12 cellular contexts compared by ENCODE assay signal in the genomic region with DNA sequence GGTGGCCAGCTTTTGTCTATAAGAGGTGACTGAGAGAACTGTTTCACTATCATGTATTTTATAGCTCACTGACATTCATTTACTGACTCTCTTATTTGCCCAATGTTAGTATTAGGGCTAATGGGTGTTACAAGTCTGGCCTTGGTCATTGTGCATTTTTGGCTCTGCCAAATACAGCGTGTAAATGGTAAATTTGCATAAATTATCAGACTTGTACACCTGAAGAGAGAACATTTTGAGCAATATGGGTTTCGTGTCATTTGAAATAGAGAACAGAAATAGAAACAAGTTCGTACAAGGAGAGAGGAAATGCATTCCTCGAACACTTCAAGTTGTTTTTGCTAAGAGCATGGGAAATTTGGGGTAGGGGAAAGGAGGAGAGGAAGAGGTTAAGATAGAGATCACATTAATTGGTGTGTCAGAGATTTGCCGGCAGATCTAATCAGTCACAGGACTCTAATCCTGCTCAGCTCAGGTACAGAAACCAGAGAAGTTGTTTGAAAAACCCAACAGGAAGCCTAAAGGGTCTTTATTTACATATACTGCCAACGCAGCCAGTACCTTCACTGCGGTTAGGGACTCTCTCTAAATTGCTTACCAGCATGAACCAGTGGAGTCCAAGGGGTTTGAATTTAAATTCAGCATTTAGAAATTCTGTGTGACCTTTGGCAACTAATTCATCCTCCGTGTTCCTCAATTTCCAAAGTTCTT.
DNase-seq lines count a peak whose midpoint lies in the region; ATAC-seq, FAIRE-seq and TF ChIP-seq lines count a peak whose summit lies in the region.
"Had no signal": no experiment of that assay in that cellular context is flagged by ENCODE, and none has a peak within 500 bp of the region (broad histone marks: within the 10 kb centered on the region; RNA-seq: fewer than 3 reads in every experiment).

No MANE protein-coding gene starts in this region.

- no peak overlapping the region for H3K4me2 ChIP-seq in neuronal stem cell (ENCODE audit: insufficient read depth, low read length, poor library complexity, severe bottlenecking)

- intact Hi-C loops in kidney (cut with DNase I) = no loop called here

- H3K18ac ChIP-seq in neuronal stem cell (ENCODE audit: low read length) = no peak overlapping the region

- no peaks in the 10 kb centered on the region for H3K79me1 ChIP-seq in neuronal stem cell (ENCODE audit: low read depth, low read length)

- no CpG with 5 or more reads among the region's 8 CpGs for WGBS in neuronal stem cell (ENCODE audit: extremely low coverage in 2 of 2, insufficient read length in 2 of 2, insufficient replicate concordance in 1 of 2), 2 donors

- H3K27ac ChIP-seq in neuronal stem cell (replicated peaks; ENCODE audit: low read length) (no peak overlapping the region), kidney (ENCODE audit: low read depth in 2 of 2, low read length in 2 of 2) (peak overlapping the region in 1 of 2 donors; percentile 11)

- H3K27me3 ChIP-seq in neuronal stem cell (ENCODE audit: control insufficient read depth in 3 of 3, insufficient read depth in 3 of 3, low read depth in 1 of 3, low read length in 3 of 3) = no peaks in the 10 kb centered on the region

- H3K4me3 ChIP-seq in neuronal stem cell (ENCODE audit: low read length in 2 of 2) (no peak overlapping the region), kidney (ENCODE audit: low read length in 2 of 2) (peak overlapping the region in 1 of 2 donors; percentile 9)

- DNase-seq in GM19238 (ENCODE audit: insufficient read length, low spot score) (peak; percentile 16), neuronal stem cell (ENCODE audit: low spot score) (no peak), germinal center (ENCODE audit: low spot score) (no peak), kidney (no peak), NCI-H2081 treated with DMSO at 0.1 percent for 48 hours (lab: John Stamatoyannopoulos, UW) (no peak), HPDE6-E6E7 (ENCODE audit: extremely low spot score) (no peak)
- DNase-seq: anterior cingulate cortex, head of caudate nucleus, NCI-H2081 had no signal

- no peak overlapping the region for H2BK15ac ChIP-seq in neuronal stem cell (ENCODE audit: low read length)

- H3K9me3 ChIP-seq in neuronal stem cell (replicated peaks in 1 of 2; ENCODE audit: control insufficient read depth in 2 of 2, insufficient read depth in 1 of 2, low read depth in 1 of 2, low read length in 2 of 2) (no peaks in the 10 kb centered on the region), kidney (ENCODE audit: control insufficient read depth in 1 of 2, low read length in 2 of 2) (peaks cover 0 to 11% of the 10 kb centered on the region in 2 donors)

- H2AFZ ChIP-seq in neuronal stem cell (ENCODE audit: low read length) = peak overlapping the region; percentile 64

- H2BK12ac ChIP-seq in neuronal stem cell (ENCODE audit: low read length) = no peak overlapping the region

- no peak overlapping the region for H3K23ac ChIP-seq in neuronal stem cell (ENCODE audit: low read depth, low read length, poor library complexity)

- H2BK5ac ChIP-seq in neuronal stem cell (ENCODE audit: low read length) = no peak overlapping the region

- H3K14ac ChIP-seq in neuronal stem cell (ENCODE audit: low read length) = no peak overlapping the region

- no peak overlapping the region for H3K9ac ChIP-seq in neuronal stem cell (ENCODE audit: low read depth, low read length, poor library complexity)
- no peak overlapping the region for H3K9ac ChIP-seq in kidney (ENCODE audit: low read length in 2 of 2)

- TF ChIP-seq CTCF in kidney (IDR thresholded peaks at IDR 0.05; ENCODE audit: borderline replicate concordance, extremely low read depth, insufficient read depth) = no peak

- no peak overlapping the region for H4K8ac ChIP-seq in neuronal stem cell (ENCODE audit: low read depth, low read length)

- no peak overlapping the region for H3K4ac ChIP-seq in neuronal stem cell (ENCODE audit: low read length)

- no peak for FAIRE-seq in kidney (lab: Jason Lieb, UNC)
- FAIRE-seq: TTC549 had no signal

- H2AK5ac ChIP-seq in neuronal stem cell (ENCODE audit: low read depth, low read length) = no peak overlapping the region

- H3K4me1 ChIP-seq in neuronal stem cell (ENCODE audit: control insufficient read depth in 2 of 2, insufficient read depth in 1 of 2, low read depth in 1 of 2, low read length in 2 of 2) (no peaks in the 10 kb centered on the region), kidney (ENCODE audit: control insufficient read depth in 1 of 2, insufficient read depth in 1 of 2, low read depth in 1 of 2, low read length in 2 of 2) (peaks cover 0 to 4% of the 10 kb centered on the region in 2 donors)

- H2BK120ac ChIP-seq in neuronal stem cell (ENCODE audit: low read depth, low read length) = no peak overlapping the region

- H4K91ac ChIP-seq in neuronal stem cell (ENCODE audit: low read depth, low read length, poor library complexity) = no peak overlapping the region

- H3K36me3 ChIP-seq in neuronal stem cell (replicated peaks in 1 of 2; ENCODE audit: control insufficient read depth in 2 of 2, insufficient read depth in 2 of 2, low read length in 2 of 2) (no peaks in the 10 kb centered on the region), kidney (ENCODE audit: control insufficient read depth in 1 of 2, insufficient read depth in 2 of 2, low read length in 2 of 2) (no peaks in the 10 kb centered on the region)

- peak; percentile 91 for ATAC-seq in HG02623 (IDR thresholded peaks at IDR 0.05; ENCODE audit: unreplicated experiment)
- ATAC-seq in HG03575 (IDR thresholded peaks at IDR 0.05; ENCODE audit: extremely low read depth, insufficient number of reproducible peaks, low FRiP score, unreplicated experiment) = peak; percentile 79
